ENCODE assay signal across 11 cellular contexts in the genomic region with DNA sequence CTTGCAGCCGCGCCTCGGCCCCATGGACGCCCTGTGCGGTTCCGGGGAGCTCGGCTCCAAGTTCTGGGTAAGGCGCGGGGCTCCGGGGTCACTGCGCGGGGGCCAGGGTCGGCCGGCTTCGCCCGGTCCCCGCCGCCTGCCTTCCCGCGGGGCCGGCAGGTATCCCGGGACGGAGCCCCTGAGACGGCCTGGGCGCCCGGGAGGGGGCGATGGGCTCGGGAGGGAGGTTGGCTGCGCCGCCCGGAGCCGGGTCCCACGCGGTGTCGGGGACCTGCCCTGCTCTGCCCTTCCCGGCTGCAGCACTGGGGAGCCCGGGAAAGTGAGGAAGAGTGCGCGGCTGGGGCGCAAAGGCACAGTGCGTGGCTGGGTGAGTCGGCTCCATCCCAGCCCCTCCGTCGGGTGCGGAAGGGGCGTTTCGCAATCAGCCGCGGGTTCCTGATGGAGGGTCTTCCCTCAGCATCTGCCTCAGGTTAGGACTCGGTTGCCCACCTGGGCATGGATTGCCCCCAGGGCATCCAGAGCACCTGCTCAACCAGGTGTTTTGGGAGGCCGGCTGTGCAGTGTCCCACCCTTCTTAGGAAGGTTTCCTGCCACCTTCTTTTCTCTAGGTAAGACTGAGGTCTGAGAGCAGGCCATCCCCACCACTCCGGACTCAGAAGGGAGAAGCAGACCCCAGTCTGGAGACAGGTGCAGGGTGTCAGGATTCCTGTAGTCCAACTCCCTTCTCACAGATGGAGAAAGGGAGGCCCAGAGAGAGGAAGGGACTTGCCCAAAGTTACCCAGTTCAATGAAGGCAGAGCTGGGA. TPM values are rescaled to one million over a fixed set of nuclear protein-coding genes. Genes with fewer than 3 reads are reported as not detected.
DNase-seq lines count a peak whose midpoint lies in the region; ATAC-seq, FAIRE-seq and TF ChIP-seq lines count a peak whose summit lies in the region.
"Had no signal": no experiment of that assay in that cellular context is flagged by ENCODE, and none has a peak within 500 bp of the region (broad histone marks: within the 10 kb centered on the region; RNA-seq: fewer than 3 reads in every experiment).

No MANE protein-coding gene starts in this region.

- 4% methylated on average over 42 of the region's 52 CpGs for WGBS in mesenchymal stem cell

- POLR2A ChIA-PET in activated naive CD8-positive, alpha-beta T cell treated with anti-CD3 and anti-CD28 coated beads, Interleukin-2, amount 10 ng/mL, durations not matched to agents 7 days and 5 days (lab: Charles Lee) = no interaction called here

- no peak for FAIRE-seq in HTR-8/SVneo (lab: Jason Lieb, UNC)
- FAIRE-seq: islet of Langerhans had no signal

- H3K27me3 Mint-ChIP-seq in activated naive CD8-positive, alpha-beta T cell treated with anti-CD3 and anti-CD28 coated beads, Interleukin-2, amount 10 ng/mL, durations not matched to agents 7 days and 5 days = peaks cover 64% of the 10 kb centered on the region
- peaks cover 70% of the 10 kb centered on the region for H3K27me3 Mint-ChIP-seq in activated naive CD8-positive, alpha-beta T cell treated with anti-CD3 and anti-CD28 coated beads for 36 hours

- H4K8ac ChIP-seq in mesenchymal stem cell (ENCODE audit: low read length) = no peak overlapping the region

- H3K27ac Mint-ChIP-seq in activated naive CD8-positive, alpha-beta T cell treated with anti-CD3 and anti-CD28 coated beads, Interleukin-2, amount 10 ng/mL, durations not matched to agents 7 days and 5 days = no peak overlapping the region
- H3K27ac Mint-ChIP-seq in activated naive CD8-positive, alpha-beta T cell treated with anti-CD3 and anti-CD28 coated beads for 36 hours = no peak overlapping the region
- H3K27ac Mint-ChIP-seq: stimulated activated naive CD8-positive, alpha-beta T cell treated with anti-CD3 and anti-CD28 coated beads, Interleukin-15, Interleukin-2, amounts not matched to agents 100 ng/mL and 50 ng/mL, for 24 hours had no signal

- no peaks in the 10 kb centered on the region for H3K36me3 Mint-ChIP-seq in activated naive CD8-positive, alpha-beta T cell treated with anti-CD3 and anti-CD28 coated beads, Interleukin-2, amount 10 ng/mL, durations not matched to agents 7 days and 5 days
- no peaks in the 10 kb centered on the region for H3K36me3 Mint-ChIP-seq in activated naive CD8-positive, alpha-beta T cell treated with anti-CD3 and anti-CD28 coated beads for 36 hours

- DNase-seq in activated naive CD8-positive, alpha-beta T cell treated with anti-CD3 and anti-CD28 coated beads, Interleukin-2, amount 10 ng/mL, durations not matched to agents 7 days and 5 days = no peak
- DNase-seq in activated naive CD8-positive, alpha-beta T cell treated with anti-CD3 and anti-CD28 coated beads for 36 hours = no peak
- DNase-seq in mesenchymal stem cell (no peak), upper lobe of right lung (no peak), UCSD-AML1 (lab: John Stamatoyannopoulos, UW; ENCODE audit: unreplicated experiment) (no peak), HTR-8/SVneo (ENCODE audit: insufficient read length, low spot score) (no peak)
- DNase-seq: NCI-H2227 treated with DMSO at 0.1 percent for 48 hours had no signal

- peak; percentile 9 for ATAC-seq in activated naive CD8-positive, alpha-beta T cell treated with anti-CD3 and anti-CD28 coated beads, Interleukin-2, amount 10 ng/mL, durations not matched to agents 7 days and 5 days (ENCODE audit: low read depth)
- ATAC-seq in upper lobe of right lung = peak; percentile 2
- ATAC-seq in GM21360 (IDR thresholded peaks at IDR 0.05; ENCODE audit: unreplicated experiment) = no peak

- peaks cover 3% of the 10 kb centered on the region for H3K79me1 ChIP-seq in mesenchymal stem cell (replicated peaks; ENCODE audit: low read length, poor library complexity, severe bottlenecking)

- H3K4me2 ChIP-seq in mesenchymal stem cell (ENCODE audit: low read length, poor library complexity, severe bottlenecking) = peak overlapping the region; percentile 90

- H2BK12ac ChIP-seq in mesenchymal stem cell (ENCODE audit: low read length in 2 of 2) = peak overlapping the region in 1 of 2 experiments; percentile 37

- no peak overlapping the region for H2BK15ac ChIP-seq in mesenchymal stem cell (ENCODE audit: low read depth, poor library complexity, severe bottlenecking)

- no peaks in the 10 kb centered on the region for H3K9me3 Mint-ChIP-seq in activated naive CD8-positive, alpha-beta T cell treated with anti-CD3 and anti-CD28 coated beads, Interleukin-2, amount 10 ng/mL, durations not matched to agents 7 days and 5 days
- H3K9me3 Mint-ChIP-seq in activated naive CD8-positive, alpha-beta T cell treated with anti-CD3 and anti-CD28 coated beads for 36 hours = no peaks in the 10 kb centered on the region
- H3K9me3 Mint-ChIP-seq: stimulated activated naive CD8-positive, alpha-beta T cell treated with anti-CD3 and anti-CD28 coated beads, Interleukin-15, Interleukin-2, amounts not matched to agents 100 ng/mL and 50 ng/mL, for 24 hours had no signal

- no peak overlapping the region for H3K4me3 Mint-ChIP-seq in activated naive CD8-positive, alpha-beta T cell treated with anti-CD3 and anti-CD28 coated beads, Interleukin-2, amount 10 ng/mL, durations not matched to agents 7 days and 5 days
- H3K4me3 Mint-ChIP-seq in activated naive CD8-positive, alpha-beta T cell treated with anti-CD3 and anti-CD28 coated beads for 36 hours = no peak overlapping the region
- H3K4me3 Mint-ChIP-seq: stimulated activated naive CD8-positive, alpha-beta T cell treated with anti-CD3 and anti-CD28 coated beads, Interleukin-15, Interleukin-2, amounts not matched to agents 100 ng/mL and 50 ng/mL, for 24 hours had no signal

- peak overlapping the region in 1 of 2 experiments; percentile 56 for H3K23ac ChIP-seq in mesenchymal stem cell (ENCODE audit: low read length in 2 of 2)

- H2AK5ac ChIP-seq in mesenchymal stem cell (ENCODE audit: low read length, severe bottlenecking) = peak overlapping the region; percentile 55

- H2BK120ac ChIP-seq in mesenchymal stem cell (ENCODE audit: low read depth, low read length) = no peak overlapping the region

- H3K4me1 ChIP-seq in duodenal mucosa (ENCODE audit: control insufficient read depth in 1 of 2, insufficient read depth in 2 of 2, low read length in 2 of 2) = peaks cover 57 to 68% of the 10 kb centered on the region in 2 donors
- H3K4me1 ChIP-seq in mesenchymal stem cell (ENCODE audit: control insufficient read depth, insufficient read depth, low read depth, low read length) = peaks cover 40% of the 10 kb centered on the region
- peaks cover 31% of the 10 kb centered on the region for H3K4me1 ChIP-seq in upper lobe of right lung

- H3K36me3 ChIP-seq in duodenal mucosa (ENCODE audit: control insufficient read depth in 1 of 2, insufficient read depth in 2 of 2, low read length in 2 of 2) (no peaks in the 10 kb centered on the region), mesenchymal stem cell (ENCODE audit: control insufficient read depth in 1 of 2, insufficient read depth in 2 of 2, low read depth in 1 of 2, low read length in 2 of 2) (no peaks in the 10 kb centered on the region), upper lobe of right lung (no peaks in the 10 kb centered on the region)

- no peaks in the 10 kb centered on the region for H3K4me1 Mint-ChIP-seq in activated naive CD8-positive, alpha-beta T cell treated with anti-CD3 and anti-CD28 coated beads, Interleukin-2, amount 10 ng/mL, durations not matched to agents 7 days and 5 days
- H3K4me1 Mint-ChIP-seq in activated naive CD8-positive, alpha-beta T cell treated with anti-CD3 and anti-CD28 coated beads for 36 hours = no peaks in the 10 kb centered on the region

- no peak for TF ChIP-seq CTCF in upper lobe of right lung (IDR thresholded peaks at IDR 0.05)

- no peak overlapping the region for H4K91ac ChIP-seq in mesenchymal stem cell (ENCODE audit: low read length)

- no peak overlapping the region for H2AFZ ChIP-seq in mesenchymal stem cell (ENCODE audit: low read depth, low read length)

- intact Hi-C loops in upper lobe of right lung (cut with DNase I) = no loop called here

- H3K9me3 ChIP-seq in duodenal mucosa (ENCODE audit: control insufficient read depth in 1 of 2, low read length in 2 of 2) = no peaks in the 10 kb centered on the region
- H3K9me3 ChIP-seq in mesenchymal stem cell (ENCODE audit: control insufficient read depth, low read length) = no peaks in the 10 kb centered on the region
- no peaks in the 10 kb centered on the region for H3K9me3 ChIP-seq in upper lobe of right lung

- H3K9ac ChIP-seq in duodenal mucosa (ENCODE audit: low read depth in 1 of 2, low read length in 2 of 2) = peak overlapping the region; percentile 74 to 76
- H3K9ac ChIP-seq in mesenchymal stem cell (ENCODE audit: low read length) = peak overlapping the region; percentile 63

- H3K4ac ChIP-seq in mesenchymal stem cell (ENCODE audit: low read depth in 1 of 2, low read length in 2 of 2) = no peak overlapping the region

- peak overlapping the region; percentile 74 to 75 for H3K4me3 ChIP-seq in duodenal mucosa (ENCODE audit: low read depth in 1 of 2, low read length in 2 of 2)
- H3K4me3 ChIP-seq in mesenchymal stem cell (ENCODE audit: insufficient read depth in 1 of 2, low read depth in 1 of 2, low read length in 2 of 2) = peak overlapping the region; percentile 59 to 82
- H3K4me3 ChIP-seq in upper lobe of right lung = peak overlapping the region; percentile 60

- H3K27me3 ChIP-seq in duodenal mucosa (ENCODE audit: control insufficient read depth in 1 of 2, insufficient read depth in 2 of 2, low read length in 2 of 2) = peaks cover 0 to 6% of the 10 kb centered on the region in 2 donors
- peaks cover 0 to 16% of the 10 kb centered on the region in 2 experiments for H3K27me3 ChIP-seq in mesenchymal stem cell (ENCODE audit: control insufficient read depth in 1 of 2, insufficient read depth in 1 of 2, low read length in 2 of 2)
- H3K27me3 ChIP-seq in upper lobe of right lung = peaks cover under 1% of the 10 kb centered on the region

- H3K27ac ChIP-seq in duodenal mucosa (ENCODE audit: low read depth, low read length) (peak overlapping the region; percentile 17), mesenchymal stem cell (ENCODE audit: low read length, poor library complexity, severe bottlenecking) (no peak overlapping the region), upper lobe of right lung (peak overlapping the region; percentile 51)

- peak overlapping the region; percentile 25 to 64 for H3K18ac ChIP-seq in mesenchymal stem cell (ENCODE audit: low read depth in 1 of 2, low read length in 2 of 2)

- H2BK5ac ChIP-seq in mesenchymal stem cell (ENCODE audit: low read depth, low read length, poor library complexity, severe bottlenecking) = no peak overlapping the region

- peak overlapping the region in 1 of 2 experiments; percentile 53 for H3K14ac ChIP-seq in mesenchymal stem cell (ENCODE audit: low read length in 2 of 2)

RNA-seq across cellular contexts. Expression of a gene that starts 0.4 kb away (rescaled TPM):
- 1 to 10 TPM in 1 of 2 experiments, under 1 TPM in 1; 0.77 to 1.4 TPM for total RNA-seq in activated naive CD8-positive, alpha-beta T cell treated with anti-CD3 and anti-CD28 coated beads, Interleukin-2, amount 10 ng/mL, durations not matched to agents 7 days and 5 days
- total RNA-seq in activated naive CD8-positive, alpha-beta T cell treated with anti-CD3 and anti-CD28 coated beads for 36 hours = not detected
- polyA plus RNA-seq in mesenchymal stem cell (2013, experiment 1 of 2) = 2.5 TPM
- polyA plus RNA-seq in mesenchymal stem cell (2013, experiment 2 of 2) = 2.5 TPM
- 65.4 TPM for total RNA-seq in upper lobe of right lung

Comparison
In these comparisons a context has a peak if more than half of its experiments do, and no peak if none do; other contexts are left out.
1. RNA of a gene that starts 0.4 kb away (total RNA-seq): 65.4 TPM in upper lobe of right lung (single experiment); 0.77 to 1.4 TPM in activated naive CD8-positive, alpha-beta T cell treated with anti-CD3 and anti-CD28 coated beads, Interleukin-2, amount 10 ng/mL, durations not matched to agents 7 days and 5 days and not detected in activated naive CD8-positive, alpha-beta T cell treated with anti-CD3 and anti-CD28 coated beads for 36 hours; every median in the first group is over 10 times any median in the second.
2. Peak in every context shown above with its lines, with median percentiles within 50 percentile points of each other: H3K4me3 ChIP-seq.